8 cellular contexts compared by ENCODE assay signal in genomic region chr7:70729553-70730157, GRCh38.
DNase-seq lines count a peak whose midpoint lies in the region; ATAC-seq, FAIRE-seq and TF ChIP-seq lines count a peak whose summit lies in the region.
"Not testable (repeated sequence)": the region's sequence is repeated elsewhere in the genome, so short reads cannot be mapped to it uniquely, and the experiment has no call there.

No MANE protein-coding gene starts in this region.

- not testable (repeated sequence) for BruUV-seq in HepG2 (replicated peaks; lab: Mats Ljungman, UMichigan)

- H3K4me1 ChIP-seq in GM23338 (ENCODE audit: insufficient read depth) = peaks cover 56% of the 10 kb centered on the region
- not testable (repeated sequence) for H3K4me1 ChIP-seq in breast epithelium; esophagus (ENCODE audit: control insufficient read depth in 2 of 2, insufficient read depth in 2 of 2, low read length in 1 of 2); HepG2 (ENCODE audit: insufficient read depth, low read length)
- peaks cover 50% of the 10 kb centered on the region for H3K4me1 ChIP-seq in neural progenitor cell

- in situ Hi-C loops in HepG2 (cut with HindIII; ENCODE audit: extremely low pct_ligation_motif_present, low pct_unique_long_range_greater_than_20kb) = not testable (repeated sequence)

- H4K20me1 ChIP-seq in GM23338 (replicated peaks; ENCODE audit: insufficient read depth) = peaks cover 16% of the 10 kb centered on the region; the same call in 1 of the 2 replicates
- H4K20me1 ChIP-seq in HepG2 (ENCODE audit: insufficient read depth, low read length) = not testable (repeated sequence)
- H4K20me1 ChIP-seq in neural progenitor cell (ENCODE audit: low read depth) = peaks cover 91% of the 10 kb centered on the region

- H3K4me3 ChIP-seq in GM23338 = peak overlapping the region; percentile 20; the same call in 1 of the 2 replicates
- not testable (repeated sequence) for H3K4me3 ChIP-seq in breast epithelium; esophagus (ENCODE audit: low read depth in 1 of 2, low read length in 2 of 2); HepG2 (replicated peaks in 1 of 3; ENCODE audit: insufficient read depth in 1 of 3, low read depth in 2 of 3, low read length in 3 of 3)
- H3K4me3 ChIP-seq in neural progenitor cell = peak overlapping the region; percentile 18

- H3K27ac ChIP-seq in C4-2B (peak overlapping the region; percentile 60), GM23338 (ENCODE audit: low read depth) (peak overlapping the region; percentile 92), breast epithelium (peak overlapping the region; percentile 82 to 92), esophagus (ENCODE audit: low read depth in 2 of 2, low read length in 1 of 2) (peak overlapping the region; percentile 90 to 91), neural progenitor cell (peak overlapping the region; percentile 40)
- not testable (repeated sequence) for H3K27ac ChIP-seq in HepG2 (ENCODE audit: extremely low read length, insufficient read depth, low read length)

- not testable (repeated sequence) for FAIRE-seq in HepG2 (lab: Jason Lieb, UNC)

- ATAC-seq in GM23338 = not testable (repeated sequence)
- peak; percentile 43; the same call in 1 of the 3 replicates for ATAC-seq in HepG2

- H3K9me3 ChIP-seq in breast epithelium; esophagus (ENCODE audit: control insufficient read depth in 2 of 2, insufficient read depth in 1 of 2, low read depth in 1 of 2, low read length in 1 of 2); HepG2 (ENCODE audit: low read length); neural progenitor cell (ENCODE audit: low read depth): not testable (repeated sequence)

- not testable (repeated sequence) for TF ChIP-seq RAD21 in HepG2 (CRISPR knock-in tag; IDR thresholded peaks at IDR 0.05)

- H3K4me2 ChIP-seq in GM23338 = peak overlapping the region; percentile 69
- not testable (repeated sequence) for H3K4me2 ChIP-seq in HepG2 (ENCODE audit: low read depth, low read length)
- H3K4me2 ChIP-seq in neural progenitor cell = peak overlapping the region; percentile 70

- H3K79me2 ChIP-seq in GM23338 (replicated peaks; ENCODE audit: insufficient read depth) = peaks cover 93% of the 10 kb centered on the region
- H3K79me2 ChIP-seq in HepG2 (ENCODE audit: insufficient read depth, low read length) = not testable (repeated sequence)
- peaks cover 100% of the 10 kb centered on the region for H3K79me2 ChIP-seq in neural progenitor cell (ENCODE audit: low read depth)

- not testable (repeated sequence) for H3K27me3 ChIP-seq in GM23338 (ENCODE audit: insufficient read depth); breast epithelium; esophagus (ENCODE audit: control insufficient read depth in 1 of 2, insufficient read depth in 2 of 2, low read length in 2 of 2); HepG2 (ENCODE audit: control insufficient read depth in 1 of 2, insufficient read depth in 2 of 2, low read length in 2 of 2); neural progenitor cell

- H3F3A ChIP-seq in GM23338 (replicated peaks; ENCODE audit: low read depth) = peaks cover 12% of the 10 kb centered on the region
- peaks cover 50% of the 10 kb centered on the region for H3F3A ChIP-seq in neural progenitor cell (ENCODE audit: low read depth)

- peaks cover 18% of the 10 kb centered on the region for H3K36me3 Mint-ChIP-seq in GM23338 (ENCODE audit: low read depth)
- H3K36me3 Mint-ChIP-seq in neural progenitor cell = peaks cover 42% of the 10 kb centered on the region

- not testable (repeated sequence) for H2AFZ ChIP-seq in GM23338; HepG2 (ENCODE audit: low read length); neural progenitor cell (replicated peaks)

- H3K9ac ChIP-seq in HepG2 (ENCODE audit: insufficient read depth, low read depth, low read length); neural progenitor cell: not testable (repeated sequence)

- intact Hi-C loops in breast epithelium (cut with DNase I; ENCODE audit: low total_unique reads) = not testable (repeated sequence)
- intact Hi-C loops in HepG2 (cut with micrococcal nuclease; ENCODE audit: unreplicated experiment) = loop anchor here (10.0 kb wide), 1 partner anchor 55 kb away; no protein-coding TSS in a partner anchor

- H3K27me3 Mint-ChIP-seq in GM23338 (ENCODE audit: insufficient read depth, low read depth, poor library complexity); neural progenitor cell (ENCODE audit: insufficient read depth, low read depth): not testable (repeated sequence)

- TF ChIP-seq EP300 in HepG2 (IDR thresholded peaks at IDR 0.05; ENCODE audit: low read depth in 2 of 2, low read length in 2 of 2); HepG2 (CRISPR knock-in tag; IDR thresholded peaks at IDR 0.05; ENCODE audit: borderline replicate concordance): not testable (repeated sequence)

- not testable (repeated sequence) for H3K36me3 ChIP-seq in GM23338 (ENCODE audit: insufficient read depth); breast epithelium; esophagus (ENCODE audit: control insufficient read depth in 2 of 2, insufficient read depth in 2 of 2, low read length in 1 of 2); HepG2 (replicated peaks in 1 of 2; ENCODE audit: control insufficient read depth in 1 of 2, insufficient read depth in 2 of 2, low read length in 2 of 2); neural progenitor cell

- not testable (repeated sequence) for DNase-seq in GM23338 (ENCODE audit: low spot score); breast epithelium (ENCODE audit: low spot score in 2 of 2); neural progenitor cell (ENCODE audit: low spot score)
- DNase-seq in NCI-H1105 treated with DMSO at 0.1 percent for 48 hours (lab: John Stamatoyannopoulos, UW) = peak; percentile 70
- peak; percentile 17 for DNase-seq in NCI-H510A treated with DMSO at 0.1 percent for 48 hours (lab: John Stamatoyannopoulos, UW)
- peak; percentile 9 for DNase-seq in HepG2 (ENCODE audit: low spot score)

- peak overlapping the region; percentile 16; the same call in 2 of the 3 replicates for H3K4me3 Mint-ChIP-seq in GM23338
- not testable (repeated sequence) for H3K4me3 Mint-ChIP-seq in neural progenitor cell

- H3K27ac Mint-ChIP-seq in GM23338 (peak overlapping the region; percentile 32), neural progenitor cell (peak overlapping the region; percentile 91)

- POLR2A ChIA-PET in HepG2 (lab: Yijun Ruan, JAX) = not testable (repeated sequence)

- CTCF ChIA-PET in HepG2 (lab: Yijun Ruan, JAX; ENCODE audit: low intra/inter-chr PET ratio, low total read pairs) = not testable (repeated sequence)

- H3K9me2 ChIP-seq in GM23338 (ENCODE audit: insufficient read depth) = not testable (repeated sequence)

- TF ChIP-seq POLR2A in breast epithelium (IDR thresholded peaks at IDR 0.05); HepG2 (IDR thresholded peaks at IDR 0.05; ENCODE audit: insufficient read depth in 1 of 2, low read depth in 2 of 2, low read length in 2 of 2): not testable (repeated sequence)

- WGBS in esophagus, 2 donors = 77 to 85% methylated on average over 13 of the region's 13 CpGs
- 40% methylated on average over 13 of the region's 13 CpGs for WGBS in HepG2 (ENCODE audit: low lambda C conversion rate)

- H3K4me1 Mint-ChIP-seq in GM23338 = peaks cover 68% of the 10 kb centered on the region
- peaks cover 44% of the 10 kb centered on the region for H3K4me1 Mint-ChIP-seq in neural progenitor cell

- not testable (repeated sequence) for H3K9me3 Mint-ChIP-seq in GM23338
- H3K9me3 Mint-ChIP-seq in neural progenitor cell = peaks cover 29% of the 10 kb centered on the region

- TF ChIP-seq CTCF in C4-2B (conservative IDR thresholded peaks at IDR 0.05); GM23338 (conservative IDR thresholded peaks at IDR 0.05; ENCODE audit: low read depth in 2 of 2); breast epithelium (IDR thresholded peaks at IDR 0.05); HepG2 (CRISPR knock-in tag; IDR thresholded peaks at IDR 0.05); neural progenitor cell (IDR thresholded peaks at IDR 0.05): not testable (repeated sequence)

TF ChIP-seq in HepG2, 621 proteins besides CTCF, POLR2A, EP300 and RAD21:
- TF ChIP-seq CEBPB (IDR thresholded peaks at IDR 0.05; ENCODE audit: borderline replicate concordance, low read depth, low read length) (peak; percentile 48; the same call in 1 of the 2 replicates), HNF4A (CRISPR knock-in tag; IDR thresholded peaks at IDR 0.05) (peak; percentile 25; the same call in 1 of the 2 replicates)
